In genomic region chr16:20763461-20764232, GRCh38 we compare ENCODE assay signal across 8 cellular contexts. TPM values are rescaled to one million over a fixed set of nuclear protein-coding genes. Genes with fewer than 3 reads are reported as not detected.
A peak's percentile ranks its signal among the peaks of the same experiment; 100 is the strongest.
DNase-seq lines count a peak whose midpoint lies in the region; ATAC-seq, FAIRE-seq and TF ChIP-seq lines count a peak whose summit lies in the region.

Gene ACSM3 (plus strand): TSS chr16:20764014. CDS start chr16:20770035, 6,021 bp downstream.

- no peak for TF ChIP-seq CTCF in stomach (IDR thresholded peaks at IDR 0.05)

- DNase-seq in GM18507 (ENCODE audit: extremely low spot score, insufficient read length, low read depth): peak; percentile 73
- DNase-seq in NCI-H2227 treated with DMSO at 0.1 percent for 48 hours (lab: John Stamatoyannopoulos, UW): peak; percentile 48
- peak in 2 of 3 experiments; percentile 5 to 28 for DNase-seq in activated CD8-positive, alpha-beta memory T cell treated with anti-CD3 and anti-CD28 coated beads for 48 hours (ENCODE audit: low read depth in 2 of 3, low spot score in 2 of 3)
- DNase-seq in epithelial cell of prostate (ENCODE audit: low read depth, low spot score): peak; percentile 39
- DNase-seq in myocyte (ENCODE audit: low read depth): peak; percentile 59
- DNase-seq in stomach: peak; percentile 78
- no peak for DNase-seq in NCI-H1417 treated with DMSO at 0.1 percent for 48 hours (lab: John Stamatoyannopoulos, UW)

- H3K4me3 ChIP-seq in stomach: peak within 1 kb of the TSS; percentile 35 to 43 (median 41)

- intact Hi-C loops in stomach (cut with DNase I; ENCODE audit: low total_unique reads): no loop called here

- TF ChIP-seq POLR2A in stomach (IDR thresholded peaks at IDR 0.05): no peak

- peak; percentile 99 for ATAC-seq in HG02759 (IDR thresholded peaks at IDR 0.05; ENCODE audit: unreplicated experiment)

- no peak for TF ChIP-seq EP300 in stomach (IDR thresholded peaks at IDR 0.05)

- H3K27ac ChIP-seq in epithelial cell of prostate (peak within 1 kb of the TSS; percentile 4), stomach (peak within 1 kb of the TSS; percentile 79 to 97 (median 85))

- peaks cover 5 to 41% (median 14%) of the 10 kb centered on the region in 4 donors for H3K4me1 ChIP-seq in stomach

- peak; percentile 100 for FAIRE-seq in GM18507 (lab: Jason Lieb, UNC)

- H3K27me3 ChIP-seq in stomach: no peaks in the 10 kb centered on the region

- no peaks in the 10 kb centered on the region for H3K9me3 ChIP-seq in stomach

- no peaks in the 10 kb centered on the region for H3K36me3 ChIP-seq in stomach

- 4 to 10% (median 4%) methylated on average over 10 of the region's 10 CpGs for WGBS in stomach, 5 donors

RNA-seq across cellular contexts. Expression of gene ACSM3, which starts in this region (rescaled TPM):
- total RNA-seq in myocyte (not detected in 2 replicates), stomach (10 to 100 TPM in 4 of 5 donors, 1 to 10 TPM in 1; 5.8 to 78.1 (median 15.6) TPM)
- 0.16 TPM for polyA plus RNA-seq in myocyte (2012)
- polyA plus RNA-seq in stomach: 100 to 1,000 TPM in 1 of 3 donors, 10 to 100 TPM in 2; 46.3 to 114 (median 48.8) TPM

Comparison
In these comparisons a context has a peak if more than half of its experiments do, and no peak if none do; other contexts are left out.
1. Peak in DNase-seq in myocyte; RNA of the gene not detected or under 1 TPM.